In the genomic region with DNA sequence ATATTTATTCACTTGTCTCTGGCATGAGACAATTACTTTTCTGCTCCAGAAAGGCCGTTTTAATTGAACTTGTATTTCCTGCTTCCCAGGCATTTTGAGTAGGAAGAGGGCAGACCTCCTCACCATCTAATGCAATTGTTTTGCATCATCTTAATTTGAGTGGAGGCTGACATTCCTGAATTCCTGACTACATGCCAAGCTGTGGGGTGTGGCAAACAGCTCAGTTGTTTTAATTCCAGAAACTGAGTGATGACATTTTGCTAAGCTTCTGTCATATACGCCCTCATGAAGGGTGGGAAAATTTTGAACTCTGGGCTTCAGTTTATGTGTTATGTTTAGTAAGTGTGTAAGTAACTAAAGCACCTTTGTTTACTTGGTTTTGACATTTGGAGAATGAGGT, we compare ENCODE assay signal across 16 cellular contexts.
DNase-seq lines count a peak whose midpoint lies in the region; ATAC-seq, FAIRE-seq and TF ChIP-seq lines count a peak whose summit lies in the region.
"Had no signal": no experiment of that assay in that cellular context is flagged by ENCODE, and none has a peak within 500 bp of the region (broad histone marks: within the 10 kb centered on the region; RNA-seq: fewer than 3 reads in every experiment).

No MANE protein-coding gene starts in this region.

- no peaks in the 10 kb centered on the region for H3K36me3 Mint-ChIP-seq in immature natural killer cell
- H3K36me3 Mint-ChIP-seq: naive thymus-derived CD8-positive, alpha-beta T cell had no signal

- H3K27me3 ChIP-seq in NT2/D1 (ENCODE audit: insufficient read depth, insufficient read length): no peaks in the 10 kb centered on the region
- H3K27me3 ChIP-seq: stomach had no signal

- no peaks in the 10 kb centered on the region for H3K4me1 ChIP-seq in NT2/D1 (ENCODE audit: insufficient read depth, insufficient read length)
- H3K4me1 ChIP-seq: stomach had no signal

- H3K4me1 Mint-ChIP-seq in immature natural killer cell: no peaks in the 10 kb centered on the region
- H3K4me1 Mint-ChIP-seq: activated CD4-positive, alpha-beta T cell treated with anti-CD3 and anti-CD28 coated beads for 36 hours; naive thymus-derived CD8-positive, alpha-beta T cell had no signal

- no peaks in the 10 kb centered on the region for H3K9me3 Mint-ChIP-seq in immature natural killer cell
- H3K9me3 Mint-ChIP-seq: activated T-helper 2 cell treated with anti-CD3 and anti-CD28 coated beads, Interferon-gamma antibody, Interleukin-2, Interleukin-4, amounts not matched to agents 10 μg/mL and 5 μg/mL and 100 μg/mL, durations not matched to agents 14 hours and 24 hours and 36 hours; naive thymus-derived CD8-positive, alpha-beta T cell had no signal

- no peaks in the 10 kb centered on the region for H3K36me3 ChIP-seq in NT2/D1 (ENCODE audit: insufficient read depth, insufficient read length, low read length)
- H3K36me3 ChIP-seq: stomach had no signal

- peak; percentile 38 for DNase-seq in ELR (ENCODE audit: low read depth)
- peak; percentile 36 for DNase-seq in NT2/D1 (ENCODE audit: low read depth, low spot score)
- peak; percentile 38 for DNase-seq in non-pigmented ciliary epithelial cell (ENCODE audit: low read depth)
- DNase-seq in GM12891 (ENCODE audit: insufficient read length, low spot score): no peak
- no peak for DNase-seq in immature natural killer cell
- DNase-seq in amygdala (lab: John Stamatoyannopoulos, UW): no peak
- DNase-seq: activated CD4-positive, alpha-beta T cell treated with anti-CD3 and anti-CD28 coated beads for 36 hours; KBM-7; naive thymus-derived CD8-positive, alpha-beta T cell; NCI-H446; stimulated activated CD4-positive, alpha-beta T cell treated with anti-CD3 and anti-CD28 coated beads, Interleukin-15, amount 100 ng/mL, for 24 hours; stomach had no signal

- peaks cover 0 to 18% (median 5%) of the 10 kb centered on the region in 3 donors for H3K27me3 Mint-ChIP-seq in immature natural killer cell (ENCODE audit: low read depth in 3 of 3)

- TF ChIP-seq POLR2A in GM12891 (IDR thresholded peaks at IDR 0.05; ENCODE audit: low read depth, low read length): no peak

- H3K4me3 Mint-ChIP-seq in immature natural killer cell: no peak overlapping the region
- H3K4me3 Mint-ChIP-seq: activated CD4-positive, alpha-beta T cell treated with anti-CD3 and anti-CD28 coated beads for 36 hours; naive thymus-derived CD8-positive, alpha-beta T cell had no signal

- H3K9ac ChIP-seq in NT2/D1 (ENCODE audit: insufficient read length, low read depth): no peak overlapping the region

- peak; percentile 85 for ATAC-seq in esophagus mucosa
- no peak for ATAC-seq in GM19467 (IDR thresholded peaks at IDR 0.05; ENCODE audit: unreplicated experiment)
- ATAC-seq: activated CD4-positive, alpha-beta T cell treated with anti-CD3 and anti-CD28 coated beads for 36 hours; naive thymus-derived CD8-positive, alpha-beta T cell had no signal

- no peak overlapping the region for H3K27ac Mint-ChIP-seq in immature natural killer cell
- H3K27ac Mint-ChIP-seq: activated CD4-positive, alpha-beta T cell treated with anti-CD3 and anti-CD28 coated beads for 36 hours; activated T-helper 2 cell treated with anti-CD3 and anti-CD28 coated beads, Interferon-gamma antibody, Interleukin-2, Interleukin-4, amounts not matched to agents 10 μg/mL and 5 μg/mL and 100 μg/mL, durations not matched to agents 14 hours and 24 hours and 36 hours had no signal

- no peak overlapping the region for H3K4me3 ChIP-seq in NT2/D1 (ENCODE audit: insufficient read length, low read depth)
- H3K4me3 ChIP-seq: stomach had no signal

- H3K9me3 ChIP-seq in NT2/D1 (ENCODE audit: insufficient read depth, low read length): no peaks in the 10 kb centered on the region
- H3K9me3 ChIP-seq: stomach had no signal

- FAIRE-seq in GM12891 (lab: Jason Lieb, UNC): no peak
- FAIRE-seq: colon had no signal

TF ChIP-seq in GM12891, 5 proteins besides CTCF, POLR2A, EP300 and RAD21:
- no peak for TF ChIP-seq POLR2AphosphoS5 (IDR thresholded peaks at IDR 0.05; ENCODE audit: low read depth, low read length)
- no peak for TF ChIP-seq TAF1 (IDR thresholded peaks at IDR 0.05; ENCODE audit: low read depth, low read length)
- no peak for TF ChIP-seq SPI1 (IDR thresholded peaks at IDR 0.05; ENCODE audit: low read depth, low read length)
- TF ChIP-seq POU2F2 (IDR thresholded peaks at IDR 0.05; ENCODE audit: low read depth, low read length): no peak
- no peak for TF ChIP-seq PAX5 (IDR thresholded peaks at IDR 0.05; ENCODE audit: insufficient read depth, low read length, severe bottlenecking)

Comparison
In these comparisons a context has a peak if more than half of its experiments do, and no peak if none do; other contexts are left out.
1. DNase-seq: peak in ELR (single experiment), NT2/D1 (single experiment) and non-pigmented ciliary epithelial cell (single experiment); none in GM12891 (single experiment), immature natural killer cell (0 of 3) and amygdala (0 of 56).